21 cellular contexts compared by ENCODE assay signal in genomic region chr6:2816158-2816557, GRCh38.
"Had no signal": no experiment of that assay in that cellular context is flagged by ENCODE, and none has a peak within 500 bp of the region (broad histone marks: within the 10 kb centered on the region; RNA-seq: fewer than 3 reads in every experiment).

No MANE protein-coding gene starts in this region.

- H3K27me3 ChIP-seq: MG63, SJSA1 had no signal

- DNase-seq: Karpas-422, KG1, MG63, NCI-H1092, NCI-H1436, NCI-H187, NCI-H2029, NCI-H2081 treated with DMSO at 0.1 percent for 48 hours, NCI-H2171, NCI-H226, NCI-H446, NCI-H510A, NCI-H524 treated with DMSO at 0.1 percent for 48 hours, NCI-H69, NCI-H774, Right ventricle myocardium superior, RPMI8226, SIG-M5 had no signal

- H3K36me3 ChIP-seq: MG63, SJSA1 had no signal

- H3K9me3 ChIP-seq: MG63 had no signal

- H3K27ac ChIP-seq: SJSA1, SK-N-MC had no signal

- FAIRE-seq: RCC 7860 had no signal

- H3K4me3 ChIP-seq: MG63, SJSA1, SK-N-MC had no signal
